ENCODE assay signal across 9 cellular contexts in genomic region chr1:12436817-12437599, GRCh38.
DNase-seq lines count a peak whose midpoint lies in the region; ATAC-seq and TF ChIP-seq lines count a peak whose summit lies in the region.
"Had no signal": no experiment of that assay in that cellular context is flagged by ENCODE, and none has a peak within 500 bp of the region (broad histone marks: within the 10 kb centered on the region; RNA-seq: fewer than 3 reads in every experiment).

No MANE protein-coding gene starts in this region.

- H4K91ac ChIP-seq in mesenchymal stem cell (ENCODE audit: low read length), result no peak overlapping the region

- peaks cover 44% of the 10 kb centered on the region for H3K4me1 ChIP-seq in CD4-positive, CD25-positive, alpha-beta regulatory T cell (ENCODE audit: control insufficient read depth, insufficient read depth, low read length, poor library complexity, severe bottlenecking)
- peaks cover 26 to 61% of the 10 kb centered on the region in 2 donors for H3K4me1 ChIP-seq in ascending aorta
- H3K4me1 ChIP-seq in mesenchymal stem cell (ENCODE audit: control insufficient read depth, insufficient read depth, low read depth, low read length), result peaks cover 18% of the 10 kb centered on the region

- peaks cover 0 to 4% (median 0%) of the 10 kb centered on the region in 7 donors for H3K9me3 Mint-ChIP-seq in CD4-positive, CD25-positive, alpha-beta regulatory T cell

- no peak overlapping the region for H2BK12ac ChIP-seq in mesenchymal stem cell (ENCODE audit: low read length in 2 of 2)

- peak overlapping the region in 2 of 3 donors; percentile 65 to 94 for H3K27ac Mint-ChIP-seq in CD4-positive, CD25-positive, alpha-beta regulatory T cell

- H2AK5ac ChIP-seq in mesenchymal stem cell (ENCODE audit: low read length, severe bottlenecking), result no peak overlapping the region

- H3K9me3 ChIP-seq in CD4-positive, CD25-positive, alpha-beta regulatory T cell (ENCODE audit: control insufficient read depth in 2 of 2, low read length in 2 of 2), result no peaks in the 10 kb centered on the region
- no peaks in the 10 kb centered on the region for H3K9me3 ChIP-seq in ascending aorta
- no peaks in the 10 kb centered on the region for H3K9me3 ChIP-seq in mesenchymal stem cell (ENCODE audit: control insufficient read depth, low read length)

- TF ChIP-seq CTCF in ascending aorta (IDR thresholded peaks at IDR 0.05), result no peak

- H3K79me1 ChIP-seq in mesenchymal stem cell (replicated peaks; ENCODE audit: low read length, poor library complexity, severe bottlenecking), result peaks cover 6% of the 10 kb centered on the region

- no peaks in the 10 kb centered on the region for H3K27me3 Mint-ChIP-seq in CD4-positive, CD25-positive, alpha-beta regulatory T cell

- H3K9ac ChIP-seq in mesenchymal stem cell (ENCODE audit: low read length), result no peak overlapping the region

- no peak overlapping the region for H2AFZ ChIP-seq in mesenchymal stem cell (ENCODE audit: low read depth, low read length)

- no peaks in the 10 kb centered on the region for H3K27me3 ChIP-seq in CD4-positive, CD25-positive, alpha-beta regulatory T cell (ENCODE audit: control insufficient read depth, insufficient read depth, low read length)
- H3K27me3 ChIP-seq in ascending aorta (no peaks in the 10 kb centered on the region), mesenchymal stem cell (ENCODE audit: control insufficient read depth in 1 of 2, insufficient read depth in 1 of 2, low read length in 2 of 2) (no peaks in the 10 kb centered on the region)

- no peak overlapping the region for H4K8ac ChIP-seq in mesenchymal stem cell (ENCODE audit: low read length)

- H3K4me3 ChIP-seq in CD4-positive, CD25-positive, alpha-beta regulatory T cell (ENCODE audit: low read depth, low read length), result no peak overlapping the region
- no peak overlapping the region for H3K4me3 ChIP-seq in ascending aorta
- no peak overlapping the region for H3K4me3 ChIP-seq in mesenchymal stem cell (ENCODE audit: insufficient read depth in 1 of 2, low read depth in 1 of 2, low read length in 2 of 2)

- H3K14ac ChIP-seq in mesenchymal stem cell (ENCODE audit: low read length in 2 of 2), result no peak overlapping the region

- ATAC-seq in CD4-positive, CD25-positive, alpha-beta regulatory T cell (ENCODE audit: low read depth in 2 of 2), result no peak
- no peak for ATAC-seq in GM21619 (IDR thresholded peaks at IDR 0.05; ENCODE audit: unreplicated experiment)
- ATAC-seq in HG03439 (IDR thresholded peaks at IDR 0.05; ENCODE audit: unreplicated experiment), result no peak
- no peak for ATAC-seq in HG03342 (IDR thresholded peaks at IDR 0.05; ENCODE audit: unreplicated experiment)

- peaks cover 49% of the 10 kb centered on the region for H3K36me3 Mint-ChIP-seq in CD4-positive, CD25-positive, alpha-beta regulatory T cell

- no peak overlapping the region for H3K23ac ChIP-seq in mesenchymal stem cell (ENCODE audit: low read length in 2 of 2)

- no peak overlapping the region for H2BK15ac ChIP-seq in mesenchymal stem cell (ENCODE audit: low read depth, poor library complexity, severe bottlenecking)

- WGBS in mesenchymal stem cell, result 100% methylated on average over 7 of the region's 12 CpGs

- H2BK5ac ChIP-seq in mesenchymal stem cell (ENCODE audit: low read depth, low read length, poor library complexity, severe bottlenecking), result no peak overlapping the region

- H3K4me1 Mint-ChIP-seq in CD4-positive, CD25-positive, alpha-beta regulatory T cell, result peaks cover 19 to 84% (median 59%) of the 10 kb centered on the region in 4 donors

- H3K4ac ChIP-seq in mesenchymal stem cell (ENCODE audit: low read depth in 1 of 2, low read length in 2 of 2), result no peak overlapping the region

- no peak overlapping the region for H3K27ac ChIP-seq in CD4-positive, CD25-positive, alpha-beta regulatory T cell (ENCODE audit: insufficient read depth, low read length, poor library complexity, severe bottlenecking)
- H3K27ac ChIP-seq in ascending aorta (peak overlapping the region; percentile 90 to 97), mesenchymal stem cell (ENCODE audit: low read length, poor library complexity, severe bottlenecking) (no peak overlapping the region)

- H3K4me3 Mint-ChIP-seq in CD4-positive, CD25-positive, alpha-beta regulatory T cell, result no peak overlapping the region

- H3K18ac ChIP-seq in mesenchymal stem cell (ENCODE audit: low read depth in 1 of 2, low read length in 2 of 2), result no peak overlapping the region

- H3K4me2 ChIP-seq in mesenchymal stem cell (ENCODE audit: low read length, poor library complexity, severe bottlenecking), result no peak overlapping the region

- peaks cover 18% of the 10 kb centered on the region for H3K36me3 ChIP-seq in CD4-positive, CD25-positive, alpha-beta regulatory T cell (ENCODE audit: control insufficient read depth, insufficient read depth, low read length)
- H3K36me3 ChIP-seq in ascending aorta, result no peaks in the 10 kb centered on the region
- peaks cover 7 to 18% of the 10 kb centered on the region in 2 experiments for H3K36me3 ChIP-seq in mesenchymal stem cell (ENCODE audit: control insufficient read depth in 1 of 2, insufficient read depth in 2 of 2, low read depth in 1 of 2, low read length in 2 of 2)

- intact Hi-C loops in ascending aorta (cut with DNase I), result loop anchor here (1.0 to 5.0 kb wide), 4 partner anchors 9 to 160 kb away; no protein-coding TSS in a partner anchor

- no peak for DNase-seq in CD4-positive, CD25-positive, alpha-beta regulatory T cell
- peak; percentile 95 for DNase-seq in M059J (ENCODE audit: low read depth)
- no peak for DNase-seq in ascending aorta (ENCODE audit: low spot score in 2 of 2)
- peak; percentile 31 for DNase-seq in mesenchymal stem cell
- DNase-seq in NCI-H1092 (lab: John Stamatoyannopoulos, UW), result no peak
- DNase-seq: mesendoderm had no signal

- H2BK120ac ChIP-seq in mesenchymal stem cell (ENCODE audit: low read depth, low read length), result no peak overlapping the region

Comparison
In these comparisons a context has a peak if more than half of its experiments do, and no peak if none do; other contexts are left out.
1. DNase-seq: peak in M059J (single experiment) and mesenchymal stem cell (single experiment); none in CD4-positive, CD25-positive, alpha-beta regulatory T cell (0 of 3), ascending aorta (0 of 2) and NCI-H1092 (single experiment).
2. H3K27ac ChIP-seq: peak in ascending aorta (2 of 2); none in CD4-positive, CD25-positive, alpha-beta regulatory T cell (single experiment) and mesenchymal stem cell (single experiment).